In the genomic region with DNA sequence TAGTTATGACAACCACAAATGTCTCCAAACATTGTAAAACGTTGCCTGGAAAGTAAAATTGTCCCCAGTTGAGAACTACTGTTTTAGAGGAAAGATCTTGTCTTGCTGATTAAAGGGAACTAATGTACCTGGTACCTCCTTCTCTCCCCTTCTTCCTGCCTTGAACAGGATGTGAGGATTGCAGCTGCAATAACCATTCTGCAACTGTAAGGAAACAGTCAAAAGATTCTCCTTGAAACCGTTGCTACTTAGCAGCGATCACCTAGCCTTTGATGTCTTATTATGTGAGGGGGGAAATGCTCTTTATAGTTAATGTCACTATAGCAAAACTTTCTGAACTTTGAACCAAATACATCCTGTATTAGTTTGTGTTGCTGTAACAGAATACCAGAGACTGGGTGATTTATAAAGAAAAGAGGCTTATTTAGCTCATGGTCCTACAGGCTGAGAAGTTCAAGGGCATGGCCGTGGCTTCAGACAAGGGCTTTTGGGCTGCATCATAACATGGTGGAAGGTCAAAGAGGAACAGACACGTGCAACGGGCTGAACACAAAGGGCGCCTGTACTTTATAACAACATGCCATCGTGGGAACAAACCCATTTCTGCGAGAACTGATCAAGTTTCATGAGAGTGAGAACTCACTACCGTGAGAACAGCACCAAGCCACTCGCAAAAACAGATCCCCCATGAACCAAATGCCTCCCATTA, we compare ENCODE assay signal across 24 cellular contexts. TPM values are rescaled to one million over a fixed set of nuclear protein-coding genes. Genes with fewer than 3 reads are reported as not detected.
A peak's percentile ranks its signal among the peaks of the same experiment; 100 is the strongest.
DNase-seq lines count a peak whose midpoint lies in the region; ATAC-seq, FAIRE-seq and TF ChIP-seq lines count a peak whose summit lies in the region.
"Had no signal": no experiment of that assay in that cellular context is flagged by ENCODE, and none has a peak within 500 bp of the region (broad histone marks: within the 10 kb centered on the region; RNA-seq: fewer than 3 reads in every experiment).

No MANE protein-coding gene starts in this region.

- CTCF ChIA-PET in GM12878 (lab: Yijun Ruan, JAX) = interaction anchor here (0.7 to 1.4 kb wide), 4 partner anchors 15 to 214 kb away, joined by 3 read pairs; no protein-coding TSS in a partner anchor

- POLR2A ChIA-PET in GM12878 (lab: Charles Lee) = interaction anchor here (0.5 kb wide), 1 partner anchor 16 kb away, joined by 8 read pairs; no protein-coding TSS in a partner anchor

- no peak for TF ChIP-seq RAD21 in GM12878 (IDR thresholded peaks at IDR 0.05; ENCODE audit: insufficient read depth, low read depth, low read length)

- H3K36me3 ChIP-seq in GM12878 (ENCODE audit: control insufficient read depth in 2 of 2, insufficient read depth in 2 of 2, low read length in 1 of 2) (no peaks in the 10 kb centered on the region), thymus (ENCODE audit: control insufficient read depth, insufficient read depth) (no peaks in the 10 kb centered on the region), neuronal stem cell (replicated peaks in 1 of 2; ENCODE audit: control insufficient read depth in 2 of 2, insufficient read depth in 2 of 2, low read length in 2 of 2) (no peaks in the 10 kb centered on the region)
- H3K36me3 ChIP-seq: BLaER1, SJCRH30 had no signal

- SMC1A ChIA-PET in GM12878 (lab: Charles Lee; ENCODE audit: uncharacterized antibody, unreplicated experiment) = interaction anchor here (1.2 to 1.3 kb wide), 2 partner anchors 25 to 40 kb away, joined by 3 to 4 read pairs; no protein-coding TSS in a partner anchor

- BruUV-seq in GM12878 (replicated peaks; lab: Mats Ljungman, UMichigan) = no TSS peak

- H3K23ac ChIP-seq in neuronal stem cell (ENCODE audit: low read depth, low read length, poor library complexity) = no peak overlapping the region

- in situ Hi-C loops in GM12878 (cut with MboI) = no loop called here

- no peaks in the 10 kb centered on the region for H3K4me1 ChIP-seq in GM12878 (ENCODE audit: control insufficient read depth, insufficient read depth, low read length)
- peaks cover 15% of the 10 kb centered on the region for H3K4me1 ChIP-seq in thymus (ENCODE audit: control insufficient read depth, insufficient read depth, low read length)
- H3K4me1 ChIP-seq in neuronal stem cell (ENCODE audit: control insufficient read depth in 2 of 2, insufficient read depth in 1 of 2, low read depth in 1 of 2, low read length in 2 of 2) = no peaks in the 10 kb centered on the region
- H3K4me1 ChIP-seq: SJCRH30 had no signal

- H2AK5ac ChIP-seq in neuronal stem cell (ENCODE audit: low read depth, low read length) = no peak overlapping the region

- no peak overlapping the region for H4K91ac ChIP-seq in neuronal stem cell (ENCODE audit: low read depth, low read length, poor library complexity)

- no peaks in the 10 kb centered on the region for H3K27me3 ChIP-seq in GM12878 (replicated peaks in 1 of 2; ENCODE audit: control insufficient read depth in 2 of 2, insufficient read depth in 2 of 2, low read length in 1 of 2)
- no peaks in the 10 kb centered on the region for H3K27me3 ChIP-seq in thymus (ENCODE audit: control insufficient read depth, insufficient read depth)
- H3K27me3 ChIP-seq in neuronal stem cell (ENCODE audit: control insufficient read depth in 3 of 3, insufficient read depth in 3 of 3, low read depth in 1 of 3, low read length in 3 of 3) = no peaks in the 10 kb centered on the region
- H3K27me3 ChIP-seq: BLaER1, SJCRH30 had no signal

- peak overlapping the region; percentile 38 for H3K4me3 ChIP-seq in Jurkat, Clone E6-1 (ENCODE audit: low read length)
- H3K4me3 ChIP-seq in GM12878 = no peak overlapping the region
- H3K4me3 ChIP-seq in thymus (ENCODE audit: low read length) = no peak overlapping the region
- no peak overlapping the region for H3K4me3 ChIP-seq in neuronal stem cell (ENCODE audit: low read length in 2 of 2)
- H3K4me3 ChIP-seq: BLaER1, K562, SJCRH30 had no signal

- no peak for TF ChIP-seq EP300 in GM12878 (IDR thresholded peaks at IDR 0.05; ENCODE audit: borderline replicate concordance in 1 of 2, control insufficient read depth in 1 of 2, low read depth in 2 of 2, low read length in 2 of 2)

- H2AFZ ChIP-seq in GM12878 (ENCODE audit: control insufficient read depth, low read depth, low read length) = no peak overlapping the region
- H2AFZ ChIP-seq in neuronal stem cell (ENCODE audit: low read length) = no peak overlapping the region

- DNase-seq in GM19239 (ENCODE audit: insufficient read length, low spot score) (no peak), GM12878 (ENCODE audit: low read depth, low spot score) (no peak), EL (no peak), neuronal stem cell (ENCODE audit: low spot score) (no peak)
- peak; percentile 97 for DNase-seq in Jurkat, Clone E6-1 (ENCODE audit: low read depth, low spot score)
- DNase-seq: ACHN; CD4-positive, alpha-beta T cell; COR-L47; DMS79 treated with DMSO at 0.1 percent for 48 hours; H9; NCI-H1105; NCI-H146; NCI-H2029; NCI-H345; NCI-H524; NCI-H82; SJCRH30; T-helper 17 cell had no signal

- no peak overlapping the region for H2BK5ac ChIP-seq in neuronal stem cell (ENCODE audit: low read length)

- no peak overlapping the region for H2BK12ac ChIP-seq in neuronal stem cell (ENCODE audit: low read length)

- H3K9me3 ChIP-seq in GM12878 (replicated peaks; ENCODE audit: control insufficient read depth, insufficient read depth, low read length) = no peaks in the 10 kb centered on the region
- H3K9me3 ChIP-seq in thymus (ENCODE audit: control insufficient read depth) = no peaks in the 10 kb centered on the region
- no peaks in the 10 kb centered on the region for H3K9me3 ChIP-seq in neuronal stem cell (replicated peaks in 1 of 2; ENCODE audit: control insufficient read depth in 2 of 2, insufficient read depth in 1 of 2, low read depth in 1 of 2, low read length in 2 of 2)
- H3K9me3 ChIP-seq: BLaER1, SJCRH30 had no signal

- ATAC-seq in GM12878 = peak; percentile 18; the same call in 2 of the 3 replicates
- ATAC-seq in esophagus mucosa = no peak
- ATAC-seq: K562, T-helper 17 cell had no signal

- FAIRE-seq in GM19239 (lab: Jason Lieb, UNC) (peak; percentile 65), GM12878 (lab: Jason Lieb, UNC) (no peak)
- FAIRE-seq: K562, RCC 7860 had no signal

- RAD21 ChIA-PET in GM12878 (lab: Charles Lee; ENCODE audit: unreplicated experiment) = interaction anchor here (0.7 to 1.2 kb wide), 2 partner anchors 18 to 91 kb away, joined by 3 read pairs; no protein-coding TSS in a partner anchor

- WGBS in GM12878 (ENCODE audit: insufficient coverage, insufficient replicate concordance, low lambda C conversion rate, missing lambda C conversion rate) = 37% methylated on average over 11 of the region's 11 CpGs
- 34% methylated on average over 11 of the region's 11 CpGs for WGBS in thymus
- no CpG with 5 or more reads among the region's 11 CpGs for WGBS in neuronal stem cell (ENCODE audit: extremely low coverage in 2 of 2, insufficient read length in 2 of 2, insufficient replicate concordance in 1 of 2), 2 donors

- H3K79me1 ChIP-seq in neuronal stem cell (ENCODE audit: low read depth, low read length) = no peaks in the 10 kb centered on the region

- H3K9ac ChIP-seq in GM12878 (ENCODE audit: control insufficient read depth, insufficient read depth, low read length) (no peak overlapping the region), neuronal stem cell (ENCODE audit: low read depth, low read length, poor library complexity) (no peak overlapping the region)
- H3K9ac ChIP-seq: BLaER1 had no signal

- no peak overlapping the region for H3K4ac ChIP-seq in neuronal stem cell (ENCODE audit: low read length)

- intact Hi-C loops in GM12878 (cut with micrococcal nuclease; ENCODE audit: unreplicated experiment) = no loop called here

- no peak overlapping the region for H2BK15ac ChIP-seq in neuronal stem cell (ENCODE audit: low read length)

- H3K4me2 ChIP-seq in GM12878 (ENCODE audit: control insufficient read depth, insufficient read depth) (no peak overlapping the region), neuronal stem cell (ENCODE audit: insufficient read depth, low read length, poor library complexity, severe bottlenecking) (no peak overlapping the region)
- H3K4me2 ChIP-seq: BLaER1 had no signal

- H3K79me2 ChIP-seq in GM12878 (ENCODE audit: control insufficient read depth, insufficient read depth, low read length) = no peaks in the 10 kb centered on the region

- H2BK120ac ChIP-seq in neuronal stem cell (ENCODE audit: low read depth, low read length) = no peak overlapping the region

- no peak for TF ChIP-seq CTCF in GM12878 (IDR thresholded peaks at IDR 0.05 in 2 of 3, conservative IDR thresholded peaks at IDR 0.05 in 1 of 3; ENCODE audit: control insufficient read depth in 2 of 3, extremely low read depth in 1 of 3, insufficient read depth in 1 of 3, low read depth in 3 of 3, low read length in 3 of 3)

- H4K8ac ChIP-seq in neuronal stem cell (ENCODE audit: low read depth, low read length) = no peak overlapping the region

- H3K18ac ChIP-seq in neuronal stem cell (ENCODE audit: low read length) = no peak overlapping the region

- H4K20me1 ChIP-seq in GM12878 (ENCODE audit: control insufficient read depth, insufficient read depth) = no peaks in the 10 kb centered on the region
- H4K20me1 ChIP-seq: BLaER1 had no signal

- no peak overlapping the region for H3K14ac ChIP-seq in neuronal stem cell (ENCODE audit: low read length)

- no peak for TF ChIP-seq POLR2A in GM12878 (IDR thresholded peaks at IDR 0.05; ENCODE audit: low read depth, low read length)

- H3K27ac ChIP-seq in GM12878 (ENCODE audit: control insufficient read depth, insufficient read depth) = no peak overlapping the region
- peak overlapping the region; percentile 92 for H3K27ac ChIP-seq in thymus (ENCODE audit: low read depth)
- H3K27ac ChIP-seq in neuronal stem cell (replicated peaks; ENCODE audit: low read length) = no peak overlapping the region
- H3K27ac ChIP-seq: BLaER1, SJCRH30 had no signal

RNA-seq across cellular contexts. Expression of gene PARD3, which starts 54.2 kb away (rescaled TPM):
- polyA plus RNA-seq in Jurkat, Clone E6-1 (2012; ENCODE audit: insufficient read depth, insufficient read length) = 22.6 TPM
- total RNA-seq in GM12878 (2013; cell fraction: nucleolus; rRNA removed) = 128 and 134 TPM in 2 replicates
- total RNA-seq in GM12878 (2014; rRNA removed) (16.5 and 18.8 TPM in 2 replicates), GM12878 (2014; rRNA removed; fragmentation: Illumina TruSeq; extraction: Trizol) (27.5 and 29.0 TPM in 2 replicates), GM12878 (2021) (16.6 TPM in 2 replicates), esophagus mucosa (64.5 TPM)
- 3.7 TPM for polyA plus RNA-seq in GM12878 (2011; ENCODE audit: low read depth)
- polyA plus RNA-seq in GM12878 (2011; rRNA removed) (43.1 and 55.3 TPM in 2 replicates), GM12878 (2014; fragmentation: Illumina TruSeq; extraction: Trizol) (19.3 and 21.7 TPM in 2 replicates), GM12878 (2014; fragmentation: Nextera tagmentation; extraction: Ambion mirVana) (1 to 10 TPM; 6.3 to 9.6 TPM), GM12878 (2014; rRNA removed) (9.9 and 11.3 TPM in 2 replicates), GM12878 (2016; fragmentation: Nextera tagmentation; extraction: Ambion mirVana) (1 to 10 TPM; 2.6 to 3.8 TPM), thymus (13.3 TPM)
- 24.3 and 28.9 TPM in 2 replicates for polyA plus RNA-seq in GM12878 (2011; cell fraction: cytosol; rRNA removed)
- 27.5 and 32.0 TPM in 2 replicates for polyA plus RNA-seq in GM12878 (2011; cell fraction: nucleus; rRNA removed)
- 4.7 and 6.1 TPM in 2 replicates for polyA plus RNA-seq in GM12878 (2012)
- 96.4 TPM in 2 replicates for polyA minus RNA-seq in GM12878 (2011; rRNA and poly(A)+ RNA removed)
- polyA minus RNA-seq in GM12878 (2011; cell fraction: cytosol; rRNA and poly(A)+ RNA removed) = 17.6 and 22.9 TPM in 2 replicates
- polyA minus RNA-seq in GM12878 (2011; cell fraction: nucleus; rRNA and poly(A)+ RNA removed) = 71.0 and 84.8 TPM in 2 replicates
- polyA plus RNA-seq in neuronal stem cell (2013, experiment 1 of 2) = 41.6 TPM
- polyA plus RNA-seq in neuronal stem cell (2013, experiment 2 of 2) = 42.6 TPM
- total RNA-seq: OCI-LY7 had no signal
